8 cellular contexts compared by ENCODE assay signal in the genomic region with DNA sequence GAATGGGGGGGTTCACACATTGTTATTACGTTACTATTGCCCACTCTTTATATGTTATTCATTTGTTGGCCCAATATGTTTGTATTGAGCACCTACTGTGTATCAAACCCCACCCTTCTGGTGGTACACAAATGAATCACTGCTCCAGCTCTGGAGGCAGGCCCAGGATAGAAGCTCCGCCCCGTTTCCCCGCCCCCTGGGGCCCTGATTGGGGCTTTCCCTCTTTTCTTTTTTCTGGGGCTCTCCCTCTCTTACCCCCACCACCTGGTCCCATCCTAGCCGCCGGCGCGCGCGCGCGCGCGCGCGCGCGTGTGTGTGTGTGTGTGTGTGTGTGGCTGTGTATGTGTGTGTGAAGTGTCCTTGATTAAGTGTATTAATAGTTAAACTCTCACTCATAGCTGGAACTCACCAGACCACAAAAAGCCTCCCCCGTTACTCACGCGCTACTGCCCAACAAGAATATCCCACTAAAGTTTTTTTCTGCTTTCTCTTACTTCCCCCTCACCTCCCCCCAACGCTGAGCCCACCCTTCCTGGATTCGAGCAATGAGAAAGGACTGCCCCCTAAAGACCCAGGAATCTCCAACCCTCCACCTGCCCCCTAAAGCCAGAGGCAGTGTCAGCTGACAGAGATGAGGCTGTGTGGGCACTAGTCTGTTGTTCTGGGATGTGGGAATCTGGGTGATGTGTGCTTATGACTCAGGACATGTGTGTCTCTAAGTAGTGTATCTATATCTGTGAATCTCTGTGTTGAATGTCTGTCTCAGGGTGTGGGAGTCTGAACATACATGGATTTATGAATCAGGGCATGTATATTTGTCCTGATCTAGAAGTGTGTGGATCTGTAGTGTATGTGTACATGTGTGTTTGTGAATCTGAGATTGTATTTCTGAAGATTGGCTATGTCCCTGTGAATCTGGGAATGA. TPM values are rescaled to one million over a fixed set of nuclear protein-coding genes. Genes with fewer than 3 reads are reported as not detected.
DNase-seq lines count a peak whose midpoint lies in the region; TF ChIP-seq lines count a peak whose summit lies in the region.

No MANE protein-coding gene starts in this region.

- no peak overlapping the region for H2AFZ ChIP-seq in GM23248
- no peak overlapping the region for H2AFZ ChIP-seq in Karpas-422 (ENCODE audit: low read length)

- H3K27ac ChIP-seq in GM23248, result peak overlapping the region; percentile 98
- H3K27ac ChIP-seq in Karpas-422 (ENCODE audit: low read length), result no peak overlapping the region
- H3K27ac ChIP-seq in liver (ENCODE audit: low read depth in 1 of 2, low read length in 2 of 2), result peak overlapping the region; percentile 93 to 96

- in situ Hi-C loops in GM23248 (cut with MboI), result no loop called here

- no peaks in the 10 kb centered on the region for H3K9me3 ChIP-seq in GM23248 (ENCODE audit: low read depth)
- H3K9me3 ChIP-seq in Karpas-422 (ENCODE audit: low read length), result no peaks in the 10 kb centered on the region
- H3K9me3 ChIP-seq in liver (ENCODE audit: control insufficient read depth in 4 of 4, low read length in 3 of 4), result no peaks in the 10 kb centered on the region

- no peaks in the 10 kb centered on the region for H3K36me3 ChIP-seq in GM23248 (ENCODE audit: low read depth)
- no peaks in the 10 kb centered on the region for H3K36me3 ChIP-seq in Karpas-422 (ENCODE audit: insufficient read depth, low read length)
- no peaks in the 10 kb centered on the region for H3K36me3 ChIP-seq in liver (ENCODE audit: control insufficient read depth in 4 of 4, insufficient read depth in 3 of 4, low read depth in 1 of 4, low read length in 3 of 4)

- H3K9ac ChIP-seq in GM23248, result peak overlapping the region; percentile 90
- H3K9ac ChIP-seq in Karpas-422 (ENCODE audit: low read length), result no peak overlapping the region
- H3K9ac ChIP-seq in liver (ENCODE audit: low read depth in 1 of 2, low read length in 2 of 2), result peak overlapping the region; percentile 4 to 55

- H3K27me3 ChIP-seq in GM23248 (replicated peaks; ENCODE audit: insufficient read depth), result no peaks in the 10 kb centered on the region
- H3K27me3 ChIP-seq in Karpas-422 (ENCODE audit: low read length), result peaks cover 4% of the 10 kb centered on the region; the same call in 1 of the 2 replicates
- H3K27me3 ChIP-seq in liver (ENCODE audit: control insufficient read depth in 4 of 4, insufficient read depth in 4 of 4, low read length in 3 of 4), result no peaks in the 10 kb centered on the region

- WGBS in GM23248 (ENCODE audit: low coverage in 1 of 2, low lambda C conversion rate in 2 of 2, missing lambda C conversion rate in 2 of 2), 2 experiments, result 1% methylated on average over 20 to 23 of the region's 23 CpGs
- WGBS in liver, result 16% methylated on average over 23 of the region's 23 CpGs

- TF ChIP-seq CTCF in liver (IDR thresholded peaks at IDR 0.05; ENCODE audit: low read depth, low read length, missing input control), result no peak

- H3K9me2 ChIP-seq in GM23248 (ENCODE audit: insufficient read depth), result no peaks in the 10 kb centered on the region
- no peaks in the 10 kb centered on the region for H3K9me2 ChIP-seq in Karpas-422 (replicated peaks; ENCODE audit: insufficient read depth, low read length)

- H3F3A ChIP-seq in GM23248 (ENCODE audit: insufficient read depth), result peaks cover 46% of the 10 kb centered on the region

- H3K4me1 ChIP-seq in GM23248 (ENCODE audit: insufficient read depth), result peaks cover 62% of the 10 kb centered on the region
- peaks cover 44% of the 10 kb centered on the region for H3K4me1 ChIP-seq in Karpas-422 (ENCODE audit: low read length)
- H3K4me1 ChIP-seq in liver (ENCODE audit: control insufficient read depth in 4 of 4, insufficient read depth in 4 of 4, low read length in 3 of 4), result peaks cover 36 to 77% (median 60%) of the 10 kb centered on the region in 4 donors

- H3K4me2 ChIP-seq in GM23248 (ENCODE audit: unreplicated experiment) (peak overlapping the region; percentile 81), Karpas-422 (ENCODE audit: low read depth, low read length, poor library complexity, severe bottlenecking) (peak overlapping the region; percentile 15)

- H3K79me2 ChIP-seq in GM23248 (ENCODE audit: insufficient read depth), result peaks cover 91% of the 10 kb centered on the region
- H3K79me2 ChIP-seq in Karpas-422 (ENCODE audit: low read length), result no peaks in the 10 kb centered on the region

- H3K4me3 ChIP-seq in GM08714 (ENCODE audit: low read length), result peak overlapping the region; percentile 84; the same call in 1 of the 2 replicates
- H3K4me3 ChIP-seq in GM23248, result peak overlapping the region; percentile 93
- no peak overlapping the region for H3K4me3 ChIP-seq in Karpas-422 (ENCODE audit: low read length)
- H3K4me3 ChIP-seq in liver (ENCODE audit: low read depth in 1 of 3, low read length in 3 of 3), result peak overlapping the region in 2 of 3 donors; percentile 15 to 16

- H4K20me1 ChIP-seq in GM23248 (ENCODE audit: insufficient read depth) (no peaks in the 10 kb centered on the region), Karpas-422 (ENCODE audit: insufficient read depth, low read depth, low read length) (peaks cover 38% of the 10 kb centered on the region; the same call in 1 of the 2 replicates)

- DNase-seq in GM23248, result peak; percentile 95
- DNase-seq in Karpas-422, result peak; percentile 69
- DNase-seq in activated CD4-positive, alpha-beta T cell treated with anti-CD3 and anti-CD28 coated beads for 48 hours, result peak; percentile 72
- peak; percentile 87 for DNase-seq in ecto neural progenitor cell (ENCODE audit: low spot score)
- peak; percentile 42 for DNase-seq in stimulated activated CD8-positive, alpha-beta memory T cell treated with anti-CD3 and anti-CD28 coated beads, Interleukin-12 subunit alpha, Interleukin-12 subunit beta, amount 100 ng/mL, for 1 hour (ENCODE audit: low read depth)
- no peak for DNase-seq in GF-D8 (lab: John Stamatoyannopoulos, UW)

- TF ChIP-seq RAD21 in liver (IDR thresholded peaks at IDR 0.05), result no peak

TF ChIP-seq in liver, 16 proteins besides CTCF, POLR2A, EP300 and RAD21 (continues in another document):
- TF ChIP-seq YY1 (IDR thresholded peaks at IDR 0.05), result no peak
- no peak for TF ChIP-seq EGR1 (IDR thresholded peaks at IDR 0.05; ENCODE audit: low read depth in 2 of 2)
- no peak for TF ChIP-seq GABPA (IDR thresholded peaks at IDR 0.05 in 1 of 2, conservative IDR thresholded peaks at IDR 0.05 in 1 of 2)
- TF ChIP-seq, protein P1, sequence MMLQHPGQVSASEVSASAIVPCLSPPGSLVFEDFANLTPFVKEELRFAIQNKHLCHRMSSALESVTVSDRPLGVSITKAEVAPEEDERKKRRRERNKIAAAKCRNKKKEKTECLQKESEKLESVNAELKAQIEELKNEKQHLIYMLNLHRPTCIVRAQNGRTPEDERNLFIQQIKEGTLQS (IDR thresholded peaks at IDR 0.05), result no peak
- TF ChIP-seq HNF4G (IDR thresholded peaks at IDR 0.05), result no peak
- no peak for TF ChIP-seq TAF1 (conservative IDR thresholded peaks at IDR 0.05)
- no peak for TF ChIP-seq JUND (IDR thresholded peaks at IDR 0.05)
- no peak for TF ChIP-seq RXRA (IDR thresholded peaks at IDR 0.05)
- TF ChIP-seq FOXA2 (IDR thresholded peaks at IDR 0.05), result no peak
- TF ChIP-seq, protein P2, sequence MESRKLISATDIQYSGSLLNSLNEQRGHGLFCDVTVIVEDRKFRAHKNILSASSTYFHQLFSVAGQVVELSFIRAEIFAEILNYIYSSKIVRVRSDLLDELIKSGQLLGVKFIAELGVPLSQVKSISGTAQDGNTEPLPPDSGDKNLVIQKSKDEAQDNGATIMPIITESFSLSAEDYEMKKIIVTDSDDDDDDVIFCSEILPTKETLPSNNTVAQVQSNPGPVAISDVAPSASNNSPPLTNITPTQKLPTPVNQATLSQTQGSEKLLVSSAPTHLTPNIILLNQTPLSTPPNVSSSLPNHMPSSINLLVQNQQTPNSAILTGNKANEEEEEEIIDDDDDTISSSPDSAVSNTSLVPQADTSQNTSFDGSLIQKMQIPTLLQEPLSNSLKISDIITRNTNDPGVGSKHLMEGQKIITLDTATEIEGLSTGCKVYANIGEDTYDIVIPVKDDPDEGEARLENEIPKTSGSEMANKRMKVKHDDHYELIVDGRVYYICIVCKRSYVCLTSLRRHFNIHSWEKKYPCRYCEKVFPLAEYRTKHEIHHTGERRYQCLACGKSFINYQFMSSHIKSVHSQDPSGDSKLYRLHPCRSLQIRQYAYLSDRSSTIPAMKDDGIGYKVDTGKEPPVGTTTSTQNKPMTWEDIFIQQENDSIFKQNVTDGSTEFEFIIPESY (IDR thresholded peaks at IDR 0.05), result no peak
- TF ChIP-seq, protein P3, sequence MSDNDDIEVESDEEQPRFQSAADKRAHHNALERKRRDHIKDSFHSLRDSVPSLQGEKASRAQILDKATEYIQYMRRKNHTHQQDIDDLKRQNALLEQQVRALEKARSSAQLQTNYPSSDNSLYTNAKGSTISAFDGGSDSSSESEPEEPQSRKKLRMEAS (IDR thresholded peaks at IDR 0.05), result no peak
- no peak for TF ChIP-seq HNF4A (conservative IDR thresholded peaks at IDR 0.05)
- no peak for TF ChIP-seq FOXA1 (IDR thresholded peaks at IDR 0.05)
- TF ChIP-seq NR2F2 (IDR thresholded peaks at IDR 0.05), result no peak

RNA-seq across cellular contexts. Expression of gene CXXC5, which starts 4.0 kb away (rescaled TPM):
- 163 and 168 TPM in 2 replicates for total RNA-seq in GM23248 (2014; rRNA removed; shearing (Covaris generic))
- 81.4 and 83.7 TPM in 2 replicates for polyA plus RNA-seq in GM23248 (2016; fragmentation: Nextera tagmentation; extraction: Ambion mirVana)
- 2.8 and 2.9 TPM in 2 replicates for total RNA-seq in Karpas-422 (2014; rRNA removed; shearing (Covaris generic); ENCODE audit: low replicate concordance)
- 10 to 100 TPM; 59.1 to 78.6 TPM for total RNA-seq in liver
- 10 to 100 TPM; 40.6 to 70.0 TPM for polyA plus RNA-seq in liver

Comparison
In these comparisons a context has a peak if more than half of its experiments do, and no peak if none do; other contexts are left out.
1. RNA of gene CXXC5, which starts 4.0 kb away (total RNA-seq): 163 to 168 TPM in GM23248 and 59.1 to 78.6 TPM in liver; 2.8 to 2.9 TPM in Karpas-422; every median in the first group is over 10 times any median in the second.